8 cellular contexts compared by ENCODE assay signal in the genomic region with DNA sequence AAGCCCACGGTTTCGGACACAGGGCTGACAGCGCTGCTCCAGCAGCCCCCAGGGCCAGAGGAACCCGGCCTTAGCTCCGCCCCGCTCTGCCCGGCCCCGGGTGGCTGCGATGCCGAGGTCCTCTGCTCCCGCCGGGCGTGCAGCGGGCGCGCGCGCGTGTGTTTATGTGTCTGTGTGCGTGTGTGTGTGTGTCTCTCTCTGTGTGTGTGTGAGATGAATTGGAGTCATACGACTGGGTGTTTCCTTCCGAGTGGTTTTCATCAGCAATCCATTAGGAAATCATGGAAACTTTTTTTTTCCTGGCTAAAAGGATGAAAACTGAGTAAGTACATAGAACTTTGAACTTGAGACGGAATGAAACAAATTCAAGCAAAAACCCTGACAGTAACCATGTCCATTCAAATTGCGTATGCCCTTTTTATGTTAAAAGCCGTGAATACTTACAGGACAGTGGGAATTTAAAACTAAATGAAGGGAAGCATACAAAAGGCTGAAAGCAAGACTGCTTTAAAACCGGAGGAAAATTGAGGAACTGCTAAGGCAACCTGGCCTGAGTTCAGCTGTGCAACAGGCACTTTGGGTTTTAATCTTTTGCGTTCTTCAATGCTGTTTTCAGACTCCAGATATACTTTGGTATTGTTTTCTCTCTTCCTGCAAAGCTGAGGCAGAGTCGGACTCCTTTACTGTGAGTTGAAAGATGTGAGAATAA. TPM values are rescaled to one million over a fixed set of nuclear protein-coding genes. Genes with fewer than 3 reads are reported as not detected.
A peak's percentile ranks its signal among the peaks of the same experiment; 100 is the strongest.
DNase-seq lines count a peak whose midpoint lies in the region; ATAC-seq and TF ChIP-seq lines count a peak whose summit lies in the region.

A gene (plus strand): TSS at position 121 of the 709 bp plus-strand sequence. CDS start 911 bp downstream, outside the sequence.

- BruUV-seq in Panc1 (replicated peaks; lab: Mats Ljungman, UMichigan), result no TSS peak

- H3K9me3 ChIP-seq in AG04450 (ENCODE audit: control insufficient read depth, insufficient read depth, low read length) (no peaks in the 10 kb centered on the region), Panc1 (ENCODE audit: control insufficient read depth, insufficient read depth, low read depth, low read length) (no peaks in the 10 kb centered on the region), cardiac muscle cell (ENCODE audit: low read depth) (no peaks in the 10 kb centered on the region), osteoblast (ENCODE audit: low read depth, low read length) (no peaks in the 10 kb centered on the region), aorta (ENCODE audit: control insufficient read depth, low read length) (no peaks in the 10 kb centered on the region)

- H3K4me3 ChIP-seq in AG04450 (ENCODE audit: low read depth, low read length) (peak within 1 kb of the TSS; percentile 76), Panc1 (ENCODE audit: low read depth in 2 of 2, low read length in 2 of 2) (peak within 1 kb of the TSS; percentile 38 to 49), cardiac muscle cell (peak within 1 kb of the TSS; percentile 21), osteoblast (ENCODE audit: insufficient read depth, low read length) (peak within 1 kb of the TSS; percentile 74), aorta (ENCODE audit: low read length in 2 of 2) (peak within 1 kb of the TSS; percentile 93 to 94)

- H3K27me3 ChIP-seq in AG04450 (ENCODE audit: control insufficient read depth, insufficient read depth, low read length) (no peaks in the 10 kb centered on the region), Panc1 (ENCODE audit: control insufficient read depth, insufficient read depth, low read length) (peaks cover 36% of the 10 kb centered on the region), cardiac muscle cell (no peaks in the 10 kb centered on the region), osteoblast (ENCODE audit: insufficient read depth, low read length) (no peaks in the 10 kb centered on the region), aorta (ENCODE audit: control insufficient read depth in 1 of 2, insufficient read depth in 2 of 2, low read length in 1 of 2) (no peaks in the 10 kb centered on the region)

- H3K79me2 ChIP-seq in osteoblast (ENCODE audit: insufficient read depth, low read length), result peaks cover 32% of the 10 kb centered on the region

- WGBS in adipose tissue, 3 donors, result 0 to 4% (median 0%) methylated on average over 28 of the region's 28 CpGs
- 0 to 1% methylated on average over 28 of the region's 28 CpGs for WGBS in aorta, 2 donors

- ATAC-seq in GM18867 (IDR thresholded peaks at IDR 0.05; ENCODE audit: unreplicated experiment) (peak; percentile 63), HG03108 (IDR thresholded peaks at IDR 0.05; ENCODE audit: unreplicated experiment) (peak; percentile 34), Panc1 (peak; percentile 81), aorta (ENCODE audit: low FRiP score) (peak; percentile 94)

- no peaks in the 10 kb centered on the region for H3K4me1 ChIP-seq in Panc1 (ENCODE audit: control insufficient read depth, insufficient read depth, low read length)
- H3K4me1 ChIP-seq in cardiac muscle cell (ENCODE audit: low read depth), result peaks cover 9% of the 10 kb centered on the region
- H3K4me1 ChIP-seq in osteoblast (ENCODE audit: insufficient read depth, low read length), result peaks cover 30% of the 10 kb centered on the region
- H3K4me1 ChIP-seq in aorta (ENCODE audit: control insufficient read depth in 1 of 2, insufficient read depth in 2 of 2, low read length in 2 of 2), result peaks cover 0 to 2% of the 10 kb centered on the region in 2 donors

- CTCF ChIA-PET in AG04450 (lab: Charles Lee) (interaction anchor here (0.6 to 8.9 kb wide), 31 partner anchors 7 to 363 kb away, joined by 3 to 178 read pairs (median 5); no protein-coding TSS in a partner anchor), Panc1 (lab: Charles Lee) (interaction anchor here (0.5 kb wide), 1 partner anchor 288 kb away, joined by 7 read pairs; no protein-coding TSS in a partner anchor)

- DNase-seq in AG04450 (ENCODE audit: low read depth, low spot score) (peak; percentile 73), Panc1 (ENCODE audit: low read depth, low spot score) (no peak), cardiac muscle cell (ENCODE audit: low read depth in 1 of 2, low spot score in 1 of 2) (peak; percentile 72 to 81), osteoblast (ENCODE audit: insufficient read length, low spot score, missing footprints) (peak; percentile 81), aorta (peak; percentile 90 to 93)

- H3K36me3 ChIP-seq in Panc1 (ENCODE audit: control insufficient read depth, insufficient read depth, low read length) (no peaks in the 10 kb centered on the region), cardiac muscle cell (no peaks in the 10 kb centered on the region), osteoblast (ENCODE audit: insufficient read depth, low read length) (no peaks in the 10 kb centered on the region), aorta (ENCODE audit: control insufficient read depth in 1 of 2, insufficient read depth in 2 of 2, low read length in 1 of 2) (no peaks in the 10 kb centered on the region)

- H4K20me1 ChIP-seq in osteoblast (ENCODE audit: insufficient read depth, low read length), result no peaks in the 10 kb centered on the region

- peak within 1 kb of the TSS; percentile 75 for H2AFZ ChIP-seq in osteoblast (ENCODE audit: low read length)

- intact Hi-C loops in Panc1 (cut with micrococcal nuclease; ENCODE audit: unreplicated experiment), result no loop called here
- intact Hi-C loops in aorta (cut with DNase I), result loop anchor here (2.0 kb wide), 3 partner anchors 90 to 118 kb away; no protein-coding TSS in a partner anchor

- POLR2A ChIA-PET in AG04450 (lab: Yijun Ruan, JAX), result interaction anchor here (0.6 to 5.4 kb wide), 7 partner anchors 13 to 119 kb away, joined by 3 to 62 read pairs (median 5); no protein-coding TSS in a partner anchor
- POLR2A ChIA-PET in Panc1 (lab: Charles Lee), result interaction anchor here (0.6 kb wide), 1 partner anchor 26 kb away, joined by 3 read pairs; no protein-coding TSS in a partner anchor

- H3K27ac ChIP-seq in AG04450 (ENCODE audit: low read depth, low read length), result peak within 1 kb of the TSS; percentile 90
- H3K27ac ChIP-seq in Panc1 (ENCODE audit: low read length), result no peak within 1 kb of the TSS
- H3K27ac ChIP-seq in adipose tissue (ENCODE audit: low read depth, low read length), result no peak within 1 kb of the TSS
- peak within 1 kb of the TSS; percentile 0 for H3K27ac ChIP-seq in cardiac muscle cell
- H3K27ac ChIP-seq in osteoblast (ENCODE audit: low read depth, low read length), result peak within 1 kb of the TSS; percentile 83
- peak within 1 kb of the TSS; percentile 81 to 89 for H3K27ac ChIP-seq in aorta (ENCODE audit: low read depth in 1 of 2, low read length in 2 of 2)

- in situ Hi-C loops in Panc1 (cut with HindIII; ENCODE audit: low pct_unique_long_range_greater_than_20kb, low sequenced_read_pairs), result no loop called here

- H3K4me2 ChIP-seq in osteoblast (ENCODE audit: insufficient read depth, low read length), result peak within 1 kb of the TSS; percentile 99

- TF ChIP-seq CTCF in AG04450 (IDR thresholded peaks at IDR 0.05; ENCODE audit: low read depth, low read length) (no peak), Panc1 (IDR thresholded peaks at IDR 0.05) (no peak), cardiac muscle cell (IDR thresholded peaks at IDR 0.05; ENCODE audit: low read depth, low read length) (no peak), osteoblast (IDR thresholded peaks at IDR 0.05; ENCODE audit: extremely low read depth, low read depth, low read length) (no peak)

RNA-seq across cellular contexts. Expression of the gene that starts here (rescaled TPM):
- polyA plus RNA-seq in AG04450 (2011; rRNA removed) (47.6 and 52.0 TPM in 2 replicates), adipose tissue (10 to 100 TPM in 2 of 3 donors, under 1 TPM in 1; 0.92 to 15.1 (median 13.9) TPM), cardiac muscle cell (0.67 and 1.1 TPM in 2 replicates), aorta (10 to 100 TPM; 35.3 to 39.5 TPM)
- polyA minus RNA-seq in AG04450 (2011; rRNA and poly(A)+ RNA removed), result 87.6 and 120 TPM in 2 replicates
- total RNA-seq in Panc1 (2021; ENCODE audit: unreplicated experiment) (0.39 TPM), cardiac muscle cell (0.95 and 3.2 TPM in 2 replicates), osteoblast (30.8 and 37.4 TPM in 2 replicates), aorta (100 to 1,000 TPM; 119 to 201 TPM)
- polyA plus RNA-seq in Panc1 (2012; ENCODE audit: insufficient read length), result not detected

Comparison
In these comparisons a context has a peak if more than half of its experiments do, and no peak if none do; other contexts are left out.
1. Peak in ATAC-seq and H3K4me3 ChIP-seq in Panc1; RNA of the gene not detected or under 1 TPM.
2. H3K27ac ChIP-seq: peak in AG04450 (single experiment), cardiac muscle cell (single experiment), osteoblast (single experiment) and aorta (2 of 2); none in Panc1 (single experiment) and adipose tissue (single experiment).
3. H3K4me3 ChIP-seq: peak in every context shown above with its lines; median percentile 94 in aorta; 76 in AG04450; 74 in osteoblast; 44 in Panc1; 21 in cardiac muscle cell.
4. ATAC-seq: peak in every context shown above with its lines; median percentile 94 in aorta; 81 in Panc1; 63 in GM18867; 34 in HG03108.